In the genomic region with DNA sequence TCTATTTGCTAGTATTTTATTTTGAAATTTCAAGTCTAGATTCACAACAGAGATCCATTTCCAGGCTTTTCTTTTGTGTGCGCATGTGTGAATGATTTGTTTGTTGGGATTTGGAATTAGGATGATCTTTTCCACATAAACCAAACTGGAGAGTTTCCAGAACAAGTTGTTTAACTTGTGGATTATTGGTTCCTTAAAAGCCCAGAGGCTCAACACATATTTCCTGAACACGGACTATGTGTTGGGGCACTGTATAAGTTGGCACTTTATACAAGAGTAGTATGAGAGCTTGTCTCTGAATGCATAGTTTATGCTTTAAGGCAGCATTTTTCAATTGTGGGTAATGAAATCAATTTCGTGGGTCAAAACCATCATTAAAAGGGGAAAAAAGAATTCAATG, we compare ENCODE assay signal across 22 cellular contexts.
DNase-seq lines count a peak whose midpoint lies in the region; TF ChIP-seq lines count a peak whose summit lies in the region.
"Had no signal": no experiment of that assay in that cellular context is flagged by ENCODE, and none has a peak within 500 bp of the region (broad histone marks: within the 10 kb centered on the region; RNA-seq: fewer than 3 reads in every experiment).

No MANE protein-coding gene starts in this region.

- no peaks in the 10 kb centered on the region for H3K27me3 Mint-ChIP-seq in activated T-helper 2 cell treated with anti-CD3 and anti-CD28 coated beads, Interferon-gamma antibody, Interleukin-2, Interleukin-4, amounts not matched to agents 10 μg/mL and 5 μg/mL and 100 μg/mL, durations not matched to agents 14 hours and 24 hours and 36 hours (ENCODE audit: low read depth)
- H3K27me3 Mint-ChIP-seq: CD4-positive, alpha-beta T cell had no signal

- H3K9me3 ChIP-seq in SK-N-MC (ENCODE audit: low read depth, low read length) (no peaks in the 10 kb centered on the region), smooth muscle cell (replicated peaks; ENCODE audit: low read depth) (no peaks in the 10 kb centered on the region)
- H3K9me3 ChIP-seq: A549; BE2C; BLaER1 treated with 17β-estradiol and CSF1 and Interleukin-3, amounts not matched to agents 10 nM and 100 nM; HAP-1 had no signal

- no peak overlapping the region for H3K27ac Mint-ChIP-seq in activated T-helper 2 cell treated with anti-CD3 and anti-CD28 coated beads, Interferon-gamma antibody, Interleukin-2, Interleukin-4, amounts not matched to agents 10 μg/mL and 5 μg/mL and 100 μg/mL, durations not matched to agents 14 hours and 24 hours and 36 hours
- H3K27ac Mint-ChIP-seq: CD4-positive, alpha-beta T cell; HFFc6 had no signal

- H3K4me1 Mint-ChIP-seq in activated T-helper 2 cell treated with anti-CD3 and anti-CD28 coated beads, Interferon-gamma antibody, Interleukin-2, Interleukin-4, amounts not matched to agents 10 μg/mL and 5 μg/mL and 100 μg/mL, durations not matched to agents 14 hours and 24 hours and 36 hours (ENCODE audit: low read depth) = peaks cover 37% of the 10 kb centered on the region
- H3K4me1 Mint-ChIP-seq: CD8-positive, alpha-beta memory T cell had no signal

- H3K9ac ChIP-seq in SK-N-MC (ENCODE audit: insufficient read length) = no peak overlapping the region
- H3K9ac ChIP-seq in smooth muscle cell (ENCODE audit: low read depth) = no peak overlapping the region
- H3K9ac ChIP-seq: BLaER1 treated with 17β-estradiol and CSF1 and Interleukin-3, amounts not matched to agents 10 nM and 100 nM had no signal

- no peaks in the 10 kb centered on the region for H3K27me3 ChIP-seq in smooth muscle cell (ENCODE audit: low read depth)
- H3K27me3 ChIP-seq: BE2C had no signal

- peak overlapping the region; percentile 6 for H2AFZ ChIP-seq in smooth muscle cell (ENCODE audit: low read depth)

- WGBS in smooth muscle cell (ENCODE audit: low lambda C conversion rate) = 64% methylated on average over 3 of the region's 3 CpGs

- H3K27ac ChIP-seq in SK-N-MC = peak overlapping the region; percentile 74
- no peak overlapping the region for H3K27ac ChIP-seq in smooth muscle cell (ENCODE audit: low read depth)
- H3K27ac ChIP-seq: A549; BLaER1 treated with 17β-estradiol and CSF1 and Interleukin-3, amounts not matched to agents 10 nM and 100 nM had no signal

- no peaks in the 10 kb centered on the region for H3K4me1 ChIP-seq in smooth muscle cell (ENCODE audit: low read depth)
- H3K4me1 ChIP-seq: A549, BE2C, HAP-1 had no signal

- H3K36me3 ChIP-seq in SK-N-MC (ENCODE audit: insufficient read depth, low read length) (no peaks in the 10 kb centered on the region), smooth muscle cell (ENCODE audit: low read depth) (no peaks in the 10 kb centered on the region)
- H3K36me3 ChIP-seq: BE2C; BLaER1 treated with 17β-estradiol and CSF1 and Interleukin-3, amounts not matched to agents 10 nM and 100 nM; HAP-1 had no signal

- H3K9me3 Mint-ChIP-seq in activated T-helper 2 cell treated with anti-CD3 and anti-CD28 coated beads, Interferon-gamma antibody, Interleukin-2, Interleukin-4, amounts not matched to agents 10 μg/mL and 5 μg/mL and 100 μg/mL, durations not matched to agents 14 hours and 24 hours and 36 hours = no peaks in the 10 kb centered on the region
- H3K9me3 Mint-ChIP-seq: CD4-positive, alpha-beta T cell; CD8-positive, alpha-beta memory T cell; HFFc6 had no signal

- DNase-seq in LNCaP clone FGC (ENCODE audit: low read depth) (peak; percentile 64), SK-N-MC (ENCODE audit: low read depth, low spot score) (no peak), fibroblast of peridontal ligament (ENCODE audit: extremely low read depth) (peak; percentile 55), smooth muscle cell (lab: John Stamatoyannopoulos, UW; ENCODE audit: unreplicated experiment) (no peak), iPS-NIHi7 (ENCODE audit: extremely low spot score) (no peak), EL (no peak)
- no peak for DNase-seq in activated T-helper 2 cell treated with anti-CD3 and anti-CD28 coated beads, Interferon-gamma antibody, Interleukin-2, Interleukin-4, amounts not matched to agents 10 μg/mL and 5 μg/mL and 100 μg/mL, durations not matched to agents 14 hours and 24 hours and 36 hours (ENCODE audit: low spot score)
- DNase-seq: 8988T; ACHN; AML-193; BE2C; Calu3; CD4-positive, alpha-beta T cell; CD8-positive, alpha-beta memory T cell; DMS53; DMS79 treated with DMSO at 0.1 percent for 48 hours; GOT3; HFFc6 had no signal

- H3K4me2 ChIP-seq in smooth muscle cell = no peak overlapping the region
- H3K4me2 ChIP-seq: A549; BLaER1 treated with 17β-estradiol and CSF1 and Interleukin-3, amounts not matched to agents 10 nM and 100 nM had no signal

- no peak overlapping the region for H3K4me3 Mint-ChIP-seq in activated T-helper 2 cell treated with anti-CD3 and anti-CD28 coated beads, Interferon-gamma antibody, Interleukin-2, Interleukin-4, amounts not matched to agents 10 μg/mL and 5 μg/mL and 100 μg/mL, durations not matched to agents 14 hours and 24 hours and 36 hours (ENCODE audit: low read depth)
- H3K4me3 Mint-ChIP-seq: CD14-positive monocyte; CD4-positive, alpha-beta T cell; CD8-positive, alpha-beta memory T cell; HFFc6 had no signal

- peaks cover 38% of the 10 kb centered on the region for H3K36me3 Mint-ChIP-seq in activated T-helper 2 cell treated with anti-CD3 and anti-CD28 coated beads, Interferon-gamma antibody, Interleukin-2, Interleukin-4, amounts not matched to agents 10 μg/mL and 5 μg/mL and 100 μg/mL, durations not matched to agents 14 hours and 24 hours and 36 hours (ENCODE audit: low read depth)
- H3K36me3 Mint-ChIP-seq: CD14-positive monocyte had no signal

- no peaks in the 10 kb centered on the region for H4K20me1 ChIP-seq in smooth muscle cell (ENCODE audit: low read depth)
- H4K20me1 ChIP-seq: BLaER1 treated with 17β-estradiol and CSF1 and Interleukin-3, amounts not matched to agents 10 nM and 100 nM had no signal

- H3K4me3 ChIP-seq in LNCaP clone FGC (ENCODE audit: low read depth, low read length) = no peak overlapping the region
- 0 out of 2 replicates have a peak overlapping the region, but pooled peaks have one; percentile 10 for H3K4me3 ChIP-seq in SK-N-MC
- H3K4me3 ChIP-seq in smooth muscle cell = no peak overlapping the region
- H3K4me3 ChIP-seq: A549; BLaER1 treated with 17β-estradiol and CSF1 and Interleukin-3, amounts not matched to agents 10 nM and 100 nM; HAP-1 had no signal

- H3F3A ChIP-seq in smooth muscle cell (ENCODE audit: low read depth) = no peaks in the 10 kb centered on the region

- no peaks in the 10 kb centered on the region for H3K79me2 ChIP-seq in smooth muscle cell (ENCODE audit: low read depth)

- intact Hi-C loops in activated T-helper 2 cell treated with anti-CD3 and anti-CD28 coated beads, Interferon-gamma antibody, Interleukin-2, Interleukin-4, amounts not matched to agents 10 μg/mL and 5 μg/mL and 100 μg/mL, durations not matched to agents 14 hours and 24 hours and 36 hours (cut with micrococcal nuclease) = no loop called here

- TF ChIP-seq CTCF in LNCaP clone FGC (IDR thresholded peaks at IDR 0.05; ENCODE audit: control insufficient read depth, extremely low read depth, insufficient read depth) (no peak), smooth muscle cell (IDR thresholded peaks at IDR 0.05; ENCODE audit: borderline replicate concordance, insufficient read depth, poor library complexity, severe bottlenecking) (no peak)

Comparison
In these comparisons a context has a peak if more than half of its experiments do, and no peak if none do; other contexts are left out.
1. DNase-seq: peak in LNCaP clone FGC (single experiment) and fibroblast of peridontal ligament (single experiment); none in SK-N-MC (single experiment), smooth muscle cell (single experiment), activated T-helper 2 cell treated with anti-CD3 and anti-CD28 coated beads, Interferon-gamma antibody, Interleukin-2, Interleukin-4, amounts not matched to agents 10 μg/mL and 5 μg/mL and 100 μg/mL, durations not matched to agents 14 hours and 24 hours and 36 hours (single experiment), iPS-NIHi7 (single experiment) and EL (single experiment).